Comparison of ENCODE assay signal across 20 cellular contexts in the genomic region with DNA sequence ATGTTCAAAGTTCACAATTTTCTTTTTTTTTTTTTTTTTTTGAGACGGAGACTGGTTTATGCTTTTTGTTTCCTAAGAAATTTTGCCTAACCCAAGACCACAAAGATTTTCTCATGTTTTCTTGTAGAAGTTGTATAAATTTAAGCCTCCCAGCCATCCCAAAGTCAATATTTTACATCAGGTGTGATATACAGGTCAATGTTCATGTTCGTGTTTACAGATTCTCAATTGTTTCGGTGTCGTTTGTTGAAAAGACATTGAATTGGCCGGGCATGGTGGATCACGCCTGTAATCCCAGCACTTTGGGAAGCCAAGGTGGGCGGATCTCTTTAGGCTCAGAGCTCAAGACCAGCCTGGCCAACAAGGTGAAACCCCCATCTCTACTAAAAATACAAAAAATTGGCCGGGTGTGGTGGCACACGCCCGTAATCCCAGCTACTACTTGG. TPM values are rescaled to one million over a fixed set of nuclear protein-coding genes. Genes with fewer than 3 reads are reported as not detected.
DNase-seq lines count a peak whose midpoint lies in the region; ATAC-seq and TF ChIP-seq lines count a peak whose summit lies in the region.
"Had no signal": no experiment of that assay in that cellular context is flagged by ENCODE, and none has a peak within 500 bp of the region (broad histone marks: within the 10 kb centered on the region; RNA-seq: fewer than 3 reads in every experiment).

No MANE protein-coding gene starts in this region.

- H3K27me3 ChIP-seq in BLaER1 (no peaks in the 10 kb centered on the region), SU-DHL-6 (ENCODE audit: low read length) (no peaks in the 10 kb centered on the region), osteoblast (ENCODE audit: insufficient read depth, low read length) (no peaks in the 10 kb centered on the region), spleen (replicated peaks in 1 of 7) (no peaks in the 10 kb centered on the region), sigmoid colon (no peaks in the 10 kb centered on the region)
- H3K27me3 ChIP-seq: BE2C, Peyer's patch had no signal

- peaks cover 69% of the 10 kb centered on the region for H3K4me1 ChIP-seq in BLaER1
- no peaks in the 10 kb centered on the region for H3K4me1 ChIP-seq in osteoblast (ENCODE audit: insufficient read depth, low read length)
- peaks cover 14 to 50% (median 40%) of the 10 kb centered on the region in 6 donors for H3K4me1 ChIP-seq in spleen
- peaks cover 0 to 2% (median 0%) of the 10 kb centered on the region in 4 donors for H3K4me1 ChIP-seq in sigmoid colon
- H3K4me1 ChIP-seq: BE2C had no signal

- H3K27ac ChIP-seq in BLaER1 (peak overlapping the region; percentile 96), SU-DHL-6 (ENCODE audit: low read depth, low read length) (peak overlapping the region; percentile 7; the same call in 1 of the 2 replicates), osteoblast (ENCODE audit: low read depth, low read length) (no peak overlapping the region), spleen (peak overlapping the region in 1 of 8 donors; percentile 2), sigmoid colon (no peak overlapping the region)

- TF ChIP-seq POLR2A in spleen (IDR thresholded peaks at IDR 0.05), result no peak
- TF ChIP-seq POLR2A in sigmoid colon (IDR thresholded peaks at IDR 0.05), result no peak

- TF ChIP-seq CTCF in SU-DHL-6 (IDR thresholded peaks at IDR 0.05; ENCODE audit: insufficient read depth, low read length, poor library complexity, severe bottlenecking) (no peak), osteoblast (IDR thresholded peaks at IDR 0.05; ENCODE audit: extremely low read depth, low read depth, low read length) (no peak), spleen (IDR thresholded peaks at IDR 0.05 in 8 of 11, conservative IDR thresholded peaks at IDR 0.05 in 3 of 11) (no peak), sigmoid colon (IDR thresholded peaks at IDR 0.05) (no peak)

- no peaks in the 10 kb centered on the region for H3K9me2 ChIP-seq in SU-DHL-6 (replicated peaks; ENCODE audit: insufficient read depth, low read length)

- no peak overlapping the region for H3K4me3 ChIP-seq in BLaER1
- H3K4me3 ChIP-seq in SU-DHL-6 (ENCODE audit: insufficient read depth, low read length, poor library complexity, severe bottlenecking), result no peak overlapping the region
- H3K4me3 ChIP-seq in osteoblast (ENCODE audit: insufficient read depth, low read length), result no peak overlapping the region
- no peak overlapping the region for H3K4me3 ChIP-seq in spleen
- H3K4me3 ChIP-seq in sigmoid colon, result no peak overlapping the region
- H3K4me3 ChIP-seq: Peyer's patch had no signal

- H4K20me1 ChIP-seq in BLaER1 (no peaks in the 10 kb centered on the region), SU-DHL-6 (ENCODE audit: low read depth, low read length) (no peaks in the 10 kb centered on the region), osteoblast (ENCODE audit: insufficient read depth, low read length) (peaks cover 3% of the 10 kb centered on the region)

- H3K4me2 ChIP-seq in BLaER1 (peak overlapping the region; percentile 54), SU-DHL-6 (ENCODE audit: low read depth, low read length, poor library complexity, severe bottlenecking) (no peak overlapping the region), osteoblast (ENCODE audit: insufficient read depth, low read length) (no peak overlapping the region)

- peaks cover 25% of the 10 kb centered on the region for H3F3A ChIP-seq in SU-DHL-6 (ENCODE audit: insufficient read depth)

- no peak for DNase-seq in left colon
- peak; percentile 50 for DNase-seq in osteoblast (ENCODE audit: insufficient read length, low spot score, missing footprints)
- no peak for DNase-seq in spleen
- DNase-seq in sigmoid colon, result no peak
- DNase-seq in SKM-1 treated with dmso at 0.1 percent for 144 hours (lab: John Stamatoyannopoulos, UW; ENCODE audit: unreplicated experiment), result no peak
- DNase-seq: BE2C; CD8-positive, alpha-beta memory T cell; DND-41; GDM1; HFFc6; MM.1S; NCI-H1105 treated with DMSO at 0.1 percent for 48 hours; NCI-H187; NCI-H446; NCI-H774; SIG-M5 had no signal

- no peak overlapping the region for H2AFZ ChIP-seq in SU-DHL-6 (ENCODE audit: low read depth, low read length, severe bottlenecking)
- H2AFZ ChIP-seq in osteoblast (ENCODE audit: low read length), result no peak overlapping the region

- H3K9ac ChIP-seq in BLaER1 (no peak overlapping the region), SU-DHL-6 (ENCODE audit: low read length) (no peak overlapping the region)

- TF ChIP-seq EP300 in sigmoid colon (IDR thresholded peaks at IDR 0.05), result no peak

- H3K36me3 ChIP-seq in BLaER1 (peaks cover 70% of the 10 kb centered on the region), SU-DHL-6 (ENCODE audit: low read length) (peaks cover 4% of the 10 kb centered on the region; the same call in 1 of the 2 replicates), osteoblast (ENCODE audit: insufficient read depth, low read length) (peaks cover 59% of the 10 kb centered on the region), spleen (peaks cover 7 to 100% (median 83%) of the 10 kb centered on the region in 6 donors), sigmoid colon (peaks cover 15 to 88% (median 35%) of the 10 kb centered on the region in 4 donors)
- H3K36me3 ChIP-seq: BE2C had no signal

- H3K79me2 ChIP-seq in SU-DHL-6 (ENCODE audit: insufficient read depth, low read length), result no peaks in the 10 kb centered on the region
- peaks cover 7% of the 10 kb centered on the region for H3K79me2 ChIP-seq in osteoblast (ENCODE audit: insufficient read depth, low read length)

- ATAC-seq in left colon (peak; percentile 63), HG02870 (IDR thresholded peaks at IDR 0.05; ENCODE audit: unreplicated experiment) (no peak)

- WGBS in spleen, 5 donors, result 93 to 96% (median 95%) methylated on average over 10 of the region's 10 CpGs
- WGBS in sigmoid colon, 2 donors, result 26 to 76% methylated on average over 10 of the region's 10 CpGs

- intact Hi-C loops in left colon (cut with DNase I, micrococcal nuclease), result no loop called here
- intact Hi-C loops in spleen (cut with DNase I; ENCODE audit: low total_unique reads), result no loop called here
- intact Hi-C loops in sigmoid colon (cut with DNase I), result no loop called here

- H3K9me3 ChIP-seq in BLaER1, result no peaks in the 10 kb centered on the region
- no peaks in the 10 kb centered on the region for H3K9me3 ChIP-seq in SU-DHL-6 (ENCODE audit: insufficient read depth, low read length)
- no peaks in the 10 kb centered on the region for H3K9me3 ChIP-seq in osteoblast (ENCODE audit: low read depth, low read length)
- H3K9me3 ChIP-seq in spleen, result no peaks in the 10 kb centered on the region
- no peaks in the 10 kb centered on the region for H3K9me3 ChIP-seq in sigmoid colon
- H3K9me3 ChIP-seq: BE2C, Peyer's patch had no signal

RNA-seq across cellular contexts. Expression of a gene that starts 15.4 kb away (rescaled TPM):
- total RNA-seq in left colon (10 to 100 TPM; 38.1 to 42.2 TPM), osteoblast (62.2 and 78.2 TPM in 2 replicates), spleen (100 to 1,000 TPM in 3 of 7 donors, 10 to 100 TPM in 4; 65.4 to 128 (median 99.5) TPM), sigmoid colon (10 to 100 TPM; 10.7 to 27.5 (median 15.6) TPM)
- polyA plus RNA-seq in spleen (10 to 100 TPM; 19.3 to 32.0 (median 23.4) TPM), sigmoid colon (10 to 100 TPM; 21.6 to 29.0 (median 25.2) TPM)

RNA-seq across cellular contexts. Expression of a gene that starts 19.4 kb away (rescaled TPM):
- total RNA-seq in left colon (1 to 10 TPM; 5.8 to 8.4 TPM), osteoblast (4.1 and 4.3 TPM in 2 replicates), spleen (10 to 100 TPM; 11.6 to 33.4 (median 25.7) TPM), sigmoid colon (1 to 10 TPM; 2.5 to 8.9 (median 6.0) TPM)
- polyA plus RNA-seq in spleen (10 to 100 TPM; 14.1 to 26.2 (median 24.1) TPM), sigmoid colon (10 to 100 TPM in 1 of 3 donors, 1 to 10 TPM in 2; 1.2 to 12.8 (median 2.5) TPM)

RNA-seq across cellular contexts. Expression of a gene that starts 20.8 kb away (rescaled TPM):
- 1,000 to 10,000 TPM in 1 of 2 donors, 100 to 1,000 TPM in 1; 818 to 1,135 TPM for total RNA-seq in left colon
- total RNA-seq in osteoblast, result 818 and 1,122 TPM in 2 replicates
- total RNA-seq in spleen, result 1,000 to 10,000 TPM in 2 of 7 donors, 100 to 1,000 TPM in 5; 266 to 1,804 (median 799) TPM
- polyA plus RNA-seq in spleen, result 1,000 to 10,000 TPM in 2 of 3 donors, 100 to 1,000 TPM in 1; 526 to 1,090 (median 1,018) TPM
- total RNA-seq in sigmoid colon, result 100 to 1,000 TPM; 142 to 573 (median 268) TPM
- 100 to 1,000 TPM in 1 of 3 donors, 10 to 100 TPM in 2; 26.8 to 587 (median 78.7) TPM for polyA plus RNA-seq in sigmoid colon

RNA-seq across cellular contexts. Expression of a gene that starts 47.3 kb away (rescaled TPM):
- total RNA-seq in left colon, result under 1 TPM; 0.20 to 0.61 TPM
- total RNA-seq in osteoblast, result not detected in 2 replicates
- 1 to 10 TPM in 2 of 7 donors, under 1 TPM in 5; 0.56 to 2.7 (median 0.79) TPM for total RNA-seq in spleen
- polyA plus RNA-seq in spleen, result 1 to 10 TPM; 1.1 to 2.1 (median 1.4) TPM
- under 1 TPM in 3 of 4 donors, not detected in 1; 0.14 to 0.36 (median 0.33) TPM for total RNA-seq in sigmoid colon
- polyA plus RNA-seq in sigmoid colon, result under 1 TPM in 2 of 3 donors, not detected in 1; 0.69 to 0.96 TPM

Comparison
In these comparisons a context has a peak if more than half of its experiments do, and no peak if none do; other contexts are left out.
1. H3K27ac ChIP-seq: peak in BLaER1 (single experiment) and SU-DHL-6 (single experiment); none in osteoblast (single experiment) and sigmoid colon (0 of 4).